In the genomic region with DNA sequence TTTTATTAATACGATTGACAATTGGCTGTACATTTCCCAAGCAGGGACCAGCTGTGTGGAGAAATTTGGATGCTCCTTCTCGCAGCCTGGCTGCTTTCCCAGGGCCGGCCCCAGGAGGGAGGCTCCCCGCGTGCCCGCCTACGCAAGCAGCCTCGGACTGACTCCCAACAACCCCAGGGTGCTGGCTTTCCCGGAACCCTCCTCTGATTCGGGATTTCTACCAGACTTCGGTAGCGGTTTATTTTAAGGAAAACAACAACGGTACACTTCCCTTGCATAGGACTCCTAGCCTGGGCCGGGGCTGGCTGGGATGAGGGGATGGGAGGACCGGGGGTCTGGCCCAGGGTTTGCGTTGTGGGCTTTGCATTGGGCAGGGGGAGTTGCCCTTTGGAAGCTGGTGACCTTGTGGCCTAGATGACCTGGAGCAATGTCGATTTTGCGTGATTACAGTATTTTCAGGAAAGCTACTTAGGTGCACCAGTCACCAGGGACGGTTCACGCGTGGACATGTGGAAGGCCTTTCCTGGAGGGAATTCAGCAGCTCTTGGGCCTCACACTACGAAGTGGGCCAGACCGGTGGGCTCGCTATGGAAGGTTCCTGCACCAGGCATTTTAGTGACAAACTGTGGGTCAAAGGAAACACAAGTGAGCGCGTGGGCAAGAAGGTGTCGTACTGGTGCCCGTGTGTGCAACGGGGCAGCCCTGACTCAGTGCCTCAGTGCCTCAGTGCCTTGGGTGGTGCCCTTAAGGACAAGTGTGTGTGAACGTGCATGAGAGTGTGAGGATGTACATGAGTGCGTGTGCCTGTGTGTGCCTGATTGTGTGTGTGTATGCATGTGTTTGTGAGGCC, we compare ENCODE assay signal across 1 cellular context.
TF ChIP-seq lines count a peak whose summit lies in the region.

No MANE protein-coding gene starts in this region.

TF ChIP-seq in H1, 55 proteins besides CTCF, POLR2A, EP300 and RAD21 (continued from another document):
- TF ChIP-seq KDM1A (IDR thresholded peaks at IDR 0.05; ENCODE audit: borderline replicate concordance, low read length): no peak
- TF ChIP-seq, protein P1, sequence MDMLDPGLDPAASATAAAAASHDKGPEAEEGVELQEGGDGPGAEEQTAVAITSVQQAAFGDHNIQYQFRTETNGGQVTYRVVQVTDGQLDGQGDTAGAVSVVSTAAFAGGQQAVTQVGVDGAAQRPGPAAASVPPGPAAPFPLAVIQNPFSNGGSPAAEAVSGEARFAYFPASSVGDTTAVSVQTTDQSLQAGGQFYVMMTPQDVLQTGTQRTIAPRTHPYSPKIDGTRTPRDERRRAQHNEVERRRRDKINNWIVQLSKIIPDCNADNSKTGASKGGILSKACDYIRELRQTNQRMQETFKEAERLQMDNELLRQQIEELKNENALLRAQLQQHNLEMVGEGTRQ (IDR thresholded peaks at IDR 0.05; ENCODE audit: low read length): no peak
- no peak for TF ChIP-seq SUZ12 (IDR thresholded peaks at IDR 0.05; ENCODE audit: low read length)
- no peak for TF ChIP-seq JUND (IDR thresholded peaks at IDR 0.05; ENCODE audit: low read length)
- no peak for TF ChIP-seq KDM4A (IDR thresholded peaks at IDR 0.05; ENCODE audit: low read depth, low read length, severe bottlenecking)
- TF ChIP-seq, protein P2, sequence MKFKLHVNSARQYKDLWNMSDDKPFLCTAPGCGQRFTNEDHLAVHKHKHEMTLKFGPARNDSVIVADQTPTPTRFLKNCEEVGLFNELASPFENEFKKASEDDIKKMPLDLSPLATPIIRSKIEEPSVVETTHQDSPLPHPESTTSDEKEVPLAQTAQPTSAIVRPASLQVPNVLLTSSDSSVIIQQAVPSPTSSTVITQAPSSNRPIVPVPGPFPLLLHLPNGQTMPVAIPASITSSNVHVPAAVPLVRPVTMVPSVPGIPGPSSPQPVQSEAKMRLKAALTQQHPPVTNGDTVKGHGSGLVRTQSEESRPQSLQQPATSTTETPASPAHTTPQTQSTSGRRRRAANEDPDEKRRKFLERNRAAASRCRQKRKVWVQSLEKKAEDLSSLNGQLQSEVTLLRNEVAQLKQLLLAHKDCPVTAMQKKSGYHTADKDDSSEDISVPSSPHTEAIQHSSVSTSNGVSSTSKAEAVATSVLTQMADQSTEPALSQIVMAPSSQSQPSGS (IDR thresholded peaks at IDR 0.05; ENCODE audit: low read length): no peak
- no peak for TF ChIP-seq BRCA1 (IDR thresholded peaks at IDR 0.05; ENCODE audit: low read depth, low read length)
- TF ChIP-seq NANOG (IDR thresholded peaks at IDR 0.05; ENCODE audit: insufficient read depth, low read depth, low read length, poor library complexity, severe bottlenecking): no peak
TF ChIP-seq in H1: peak in this region for 0.
